Comparison of ENCODE assay signal across 13 cellular contexts in the genomic region with DNA sequence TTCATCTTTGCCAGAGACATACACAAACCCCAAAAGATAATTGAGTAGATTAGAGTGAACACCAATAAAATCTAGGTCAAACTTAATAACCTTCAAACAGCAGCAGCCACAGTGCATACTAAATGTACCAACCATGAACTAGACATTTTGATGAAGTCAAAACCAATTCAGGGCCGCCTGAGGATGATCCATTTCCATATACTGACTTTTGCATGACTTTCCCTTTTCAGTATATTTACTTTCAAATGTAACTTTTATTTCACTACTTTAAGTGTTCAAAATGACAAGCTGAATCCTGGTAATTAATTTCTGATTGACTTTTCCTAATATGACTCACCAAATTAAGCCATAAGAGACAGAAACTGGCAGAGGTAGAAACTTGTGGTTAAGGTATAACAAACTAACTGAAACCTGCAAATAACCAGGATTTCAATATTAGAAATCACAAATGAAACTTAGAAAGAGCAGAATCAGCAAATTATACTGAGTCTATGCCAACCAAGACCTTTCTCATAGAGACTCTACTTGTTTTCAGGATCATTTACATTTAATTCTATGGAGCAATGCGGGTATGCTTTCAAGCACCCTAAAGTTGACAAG.
A peak's percentile ranks its signal among the peaks of the same experiment; 100 is the strongest.
DNase-seq lines count a peak whose midpoint lies in the region; ATAC-seq lines count a peak whose summit lies in the region.
"Had no signal": no experiment of that assay in that cellular context is flagged by ENCODE, and none has a peak within 500 bp of the region (broad histone marks: within the 10 kb centered on the region; RNA-seq: fewer than 3 reads in every experiment).

No MANE protein-coding gene starts in this region.

- no peaks in the 10 kb centered on the region for H3K9me3 Mint-ChIP-seq in activated CD8-positive, alpha-beta memory T cell treated with anti-CD3 and anti-CD28 coated beads, Interleukin-2, amount 10 ng/mL, durations not matched to agents 7 days and 5 days (ENCODE audit: low read depth)

- peaks cover 21% of the 10 kb centered on the region for H3K4me1 Mint-ChIP-seq in activated CD8-positive, alpha-beta memory T cell treated with anti-CD3 and anti-CD28 coated beads, Interleukin-2, amount 10 ng/mL, durations not matched to agents 7 days and 5 days

- CTCF ChIA-PET in activated CD8-positive, alpha-beta memory T cell treated with anti-CD3 and anti-CD28 coated beads, Interleukin-2, amount 10 ng/mL, durations not matched to agents 7 days and 5 days (lab: Charles Lee) = interaction anchor here (1.2 kb wide), 1 partner anchor 9 kb away, joined by 3 read pairs; no protein-coding TSS in a partner anchor

- peaks cover 7% of the 10 kb centered on the region for H3K36me3 Mint-ChIP-seq in activated CD8-positive, alpha-beta memory T cell treated with anti-CD3 and anti-CD28 coated beads, Interleukin-2, amount 10 ng/mL, durations not matched to agents 7 days and 5 days

- H3K27me3 Mint-ChIP-seq in activated CD8-positive, alpha-beta memory T cell treated with anti-CD3 and anti-CD28 coated beads, Interleukin-2, amount 10 ng/mL, durations not matched to agents 7 days and 5 days = no peaks in the 10 kb centered on the region

- no peak overlapping the region for H3K4me3 Mint-ChIP-seq in activated CD8-positive, alpha-beta memory T cell treated with anti-CD3 and anti-CD28 coated beads, Interleukin-2, amount 10 ng/mL, durations not matched to agents 7 days and 5 days

- no peak overlapping the region for H3K27ac Mint-ChIP-seq in activated CD8-positive, alpha-beta memory T cell treated with anti-CD3 and anti-CD28 coated beads, Interleukin-2, amount 10 ng/mL, durations not matched to agents 7 days and 5 days

- ATAC-seq in activated CD8-positive, alpha-beta memory T cell treated with anti-CD3 and anti-CD28 coated beads, Interleukin-2, amount 10 ng/mL, durations not matched to agents 7 days and 5 days = peak; percentile 23
- ATAC-seq in GM21717 (IDR thresholded peaks at IDR 0.05; ENCODE audit: unreplicated experiment) (peak; percentile 93), HG03342 (IDR thresholded peaks at IDR 0.05; ENCODE audit: unreplicated experiment) (peak; percentile 79)
- peak; percentile 14 for ATAC-seq in stimulated activated naive CD8-positive, alpha-beta T cell treated with anti-CD3 and anti-CD28 coated beads, Interleukin-15, Interleukin-2, amounts not matched to agents 100 U/mL and 50 U/mL, for 24 hours

- DNase-seq in activated CD8-positive, alpha-beta memory T cell treated with anti-CD3 and anti-CD28 coated beads, Interleukin-2, amount 10 ng/mL, durations not matched to agents 7 days and 5 days = no peak
- DNase-seq in activated CD8-positive, alpha-beta memory T cell treated with anti-CD3 and anti-CD28 coated beads, Interleukin-2, amount 50 U/mL, for 48 hours = no peak
- no peak for DNase-seq in stimulated activated naive CD8-positive, alpha-beta T cell treated with anti-CD3 and anti-CD28 coated beads, Interleukin-15, Interleukin-2, amounts not matched to agents 100 U/mL and 50 U/mL, for 24 hours
- DNase-seq in COR-L47 (lab: John Stamatoyannopoulos, UW) (no peak), NCI-H526 treated with DMSO at 0.1 percent for 48 hours (lab: John Stamatoyannopoulos, UW) (no peak), NCI-H187 (lab: John Stamatoyannopoulos, UW) (no peak)
- DNase-seq: activated effector memory CD4-positive, alpha-beta T cell treated with Interleukin-2 at 50 U/mL for 16 hours; NCI-H69; SJCRH30; small intestine; WERI-Rb-1 had no signal

Comparison
In these comparisons a context has a peak if more than half of its experiments do, and no peak if none do; other contexts are left out.
1. ATAC-seq: peak in every context shown above with its lines; median percentile 93 in GM21717; 79 in HG03342; 23 in activated CD8-positive, alpha-beta memory T cell treated with anti-CD3 and anti-CD28 coated beads, Interleukin-2, amount 10 ng/mL, durations not matched to agents 7 days and 5 days; 14 in stimulated activated naive CD8-positive, alpha-beta T cell treated with anti-CD3 and anti-CD28 coated beads, Interleukin-15, Interleukin-2, amounts not matched to agents 100 U/mL and 50 U/mL, for 24 hours.